33 cellular contexts compared by ENCODE assay signal in genomic region chr5:179195561-179196419, GRCh38.
DNase-seq lines count a peak whose midpoint lies in the region; ATAC-seq, FAIRE-seq and TF ChIP-seq lines count a peak whose summit lies in the region.
"Had no signal": no experiment of that assay in that cellular context is flagged by ENCODE, and none has a peak within 500 bp of the region (broad histone marks: within the 10 kb centered on the region; RNA-seq: fewer than 3 reads in every experiment).

No MANE protein-coding gene starts in this region.

- H3K27ac ChIP-seq in left ventricle myocardium inferior (replicated peaks) (no peak overlapping the region), osteoblast (ENCODE audit: low read depth, low read length) (no peak overlapping the region), aorta (ENCODE audit: low read depth in 1 of 2, low read length in 2 of 2) (no peak overlapping the region)
- H3K27ac ChIP-seq: BLaER1, gastroesophageal sphincter, GM23248, ovary, Peyer's patch had no signal

- H4K20me1 ChIP-seq in osteoblast (ENCODE audit: insufficient read depth, low read length), result peaks cover 61% of the 10 kb centered on the region
- H4K20me1 ChIP-seq: BLaER1 had no signal

- no peak for ATAC-seq in left ventricle myocardium superior
- ATAC-seq in aorta (ENCODE audit: low FRiP score), result no peak
- ATAC-seq in HG03460 (IDR thresholded peaks at IDR 0.05; ENCODE audit: unreplicated experiment), result no peak
- ATAC-seq: activated CD4-positive, alpha-beta T cell treated with anti-CD3 and anti-CD28 coated beads for 36 hours; activated CD8-positive, alpha-beta T cell treated with anti-CD3 and anti-CD28 coated beads, Interleukin-2, amount 10 ng/mL, durations not matched to agents 7 days and 5 days; body of pancreas; esophagus mucosa; gastroesophageal sphincter; natural killer cell treated with Interleukin-12 subunit alpha and Interleukin-12 subunit beta and Interleukin-15 and Interleukin-18, amount 100 ng/mL, for 72 hours; stimulated activated naive CD8-positive, alpha-beta T cell treated with anti-CD3 and anti-CD28 coated beads, Interleukin-15, Interleukin-2, amounts not matched to agents 100 U/mL and 50 U/mL, for 24 hours had no signal

- H3K27me3 ChIP-seq in left ventricle myocardium inferior (ENCODE audit: low read depth) (peaks cover 36% of the 10 kb centered on the region), osteoblast (ENCODE audit: insufficient read depth, low read length) (no peaks in the 10 kb centered on the region), aorta (ENCODE audit: control insufficient read depth in 1 of 2, insufficient read depth in 2 of 2, low read length in 1 of 2) (no peaks in the 10 kb centered on the region)
- H3K27me3 ChIP-seq: BLaER1, body of pancreas, gastroesophageal sphincter, ovary, Peyer's patch had no signal

- H3K9me3 ChIP-seq in left ventricle myocardium inferior (replicated peaks) (no peaks in the 10 kb centered on the region), osteoblast (ENCODE audit: low read depth, low read length) (no peaks in the 10 kb centered on the region), aorta (ENCODE audit: control insufficient read depth, low read length) (no peaks in the 10 kb centered on the region)
- H3K9me3 ChIP-seq: BLaER1, body of pancreas, gastroesophageal sphincter, ovary, Peyer's patch had no signal

- WGBS in aorta, 2 donors, result 73 to 74% methylated on average over 36 of the region's 36 CpGs

- FAIRE-seq in H54 (lab: Jason Lieb, UNC), result no peak
- FAIRE-seq: GM18507, GM19239, islet of Langerhans had no signal

- H3K36me3 ChIP-seq in left ventricle myocardium inferior, result no peaks in the 10 kb centered on the region
- H3K36me3 ChIP-seq in osteoblast (ENCODE audit: insufficient read depth, low read length), result peaks cover 24% of the 10 kb centered on the region
- no peaks in the 10 kb centered on the region for H3K36me3 ChIP-seq in aorta (ENCODE audit: control insufficient read depth in 1 of 2, insufficient read depth in 2 of 2, low read length in 1 of 2)
- H3K36me3 ChIP-seq: BLaER1, gastroesophageal sphincter, ovary, Peyer's patch had no signal

- no peak overlapping the region for H2AFZ ChIP-seq in osteoblast (ENCODE audit: low read length)
- H2AFZ ChIP-seq: GM23248 had no signal

- intact Hi-C loops in left ventricle myocardium inferior (cut with micrococcal nuclease) (no loop called here), left ventricle myocardium superior (cut with micrococcal nuclease) (no loop called here), aorta (cut with DNase I) (no loop called here)

- H3K4me3 ChIP-seq in left ventricle myocardium inferior (no peak overlapping the region), foreskin fibroblast (ENCODE audit: low read depth in 1 of 2, low read length in 2 of 2) (no peak overlapping the region), osteoblast (ENCODE audit: insufficient read depth, low read length) (no peak overlapping the region), aorta (ENCODE audit: low read length in 2 of 2) (no peak overlapping the region)
- H3K4me3 ChIP-seq: BLaER1, body of pancreas, gastroesophageal sphincter, GM23248, lung, ovary, Peyer's patch, smooth muscle cell had no signal

- H3K79me2 ChIP-seq in osteoblast (ENCODE audit: insufficient read depth, low read length), result peaks cover 52% of the 10 kb centered on the region

- TF ChIP-seq CTCF in left ventricle myocardium inferior (IDR thresholded peaks at IDR 0.05; ENCODE audit: borderline replicate concordance), result no peak
- no peak for TF ChIP-seq CTCF in foreskin fibroblast (IDR thresholded peaks at IDR 0.05; ENCODE audit: low read depth, low read length)
- TF ChIP-seq CTCF in osteoblast (IDR thresholded peaks at IDR 0.05; ENCODE audit: extremely low read depth, low read depth, low read length), result no peak

- H3K4me2 ChIP-seq in osteoblast (ENCODE audit: insufficient read depth, low read length), result no peak overlapping the region
- H3K4me2 ChIP-seq: BLaER1, smooth muscle cell had no signal

- DNase-seq in left ventricle myocardium inferior, result peak; percentile 6
- DNase-seq in left ventricle myocardium superior, result no peak
- peak; percentile 16 to 54 for DNase-seq in foreskin fibroblast
- DNase-seq in osteoblast (ENCODE audit: insufficient read length, low spot score, missing footprints), result peak; percentile 79
- DNase-seq in aorta, result peak; percentile 38 to 69
- DNase-seq in activated gamma-delta T cell (lab: John Stamatoyannopoulos, UW), result no peak
- no peak for DNase-seq in H54 (ENCODE audit: insufficient read length, low spot score)
- DNase-seq: activated CD4-positive, alpha-beta T cell treated with anti-CD3 and anti-CD28 coated beads for 36 hours; activated CD8-positive, alpha-beta T cell treated with anti-CD3 and anti-CD28 coated beads, Interleukin-2, amount 10 ng/mL, durations not matched to agents 7 days and 5 days; activated effector memory CD4-positive, alpha-beta T cell treated with Interleukin-2 at 50 U/mL for 16 hours; DMS 273 treated with DMSO at 0.1 percent for 48 hours; EL; GM23248; HFFc6; NCI-H1048; NCI-H446 treated with DMSO at 0.1 percent for 48 hours; NCI-H82; ovary; retina; stimulated activated CD4-positive, alpha-beta T cell treated with anti-CD3 and anti-CD28 coated beads, Interleukin-1b, Interleukin-23, amount 100 ng/mL, for 48 hours; stimulated activated naive CD8-positive, alpha-beta T cell treated with anti-CD3 and anti-CD28 coated beads, Interleukin-15, Interleukin-2, amounts not matched to agents 100 U/mL and 50 U/mL, for 24 hours had no signal

- TF ChIP-seq POLR2A in H54 (IDR thresholded peaks at IDR 0.05; ENCODE audit: low read depth, low read length), result no peak

- no peaks in the 10 kb centered on the region for H3K4me1 ChIP-seq in left ventricle myocardium inferior
- H3K4me1 ChIP-seq in osteoblast (ENCODE audit: insufficient read depth, low read length), result no peaks in the 10 kb centered on the region
- H3K4me1 ChIP-seq in aorta (ENCODE audit: control insufficient read depth in 1 of 2, insufficient read depth in 2 of 2, low read length in 2 of 2), result no peaks in the 10 kb centered on the region
- H3K4me1 ChIP-seq: body of pancreas, gastroesophageal sphincter, Peyer's patch had no signal

Comparison
In these comparisons a context has a peak if more than half of its experiments do, and no peak if none do; other contexts are left out.
1. DNase-seq: peak in left ventricle myocardium inferior (single experiment), foreskin fibroblast (2 of 2), osteoblast (single experiment) and aorta (2 of 2); none in left ventricle myocardium superior (single experiment), activated gamma-delta T cell (single experiment) and H54 (single experiment).